Comparison of ENCODE assay signal across 1 cellular context in the genomic region with DNA sequence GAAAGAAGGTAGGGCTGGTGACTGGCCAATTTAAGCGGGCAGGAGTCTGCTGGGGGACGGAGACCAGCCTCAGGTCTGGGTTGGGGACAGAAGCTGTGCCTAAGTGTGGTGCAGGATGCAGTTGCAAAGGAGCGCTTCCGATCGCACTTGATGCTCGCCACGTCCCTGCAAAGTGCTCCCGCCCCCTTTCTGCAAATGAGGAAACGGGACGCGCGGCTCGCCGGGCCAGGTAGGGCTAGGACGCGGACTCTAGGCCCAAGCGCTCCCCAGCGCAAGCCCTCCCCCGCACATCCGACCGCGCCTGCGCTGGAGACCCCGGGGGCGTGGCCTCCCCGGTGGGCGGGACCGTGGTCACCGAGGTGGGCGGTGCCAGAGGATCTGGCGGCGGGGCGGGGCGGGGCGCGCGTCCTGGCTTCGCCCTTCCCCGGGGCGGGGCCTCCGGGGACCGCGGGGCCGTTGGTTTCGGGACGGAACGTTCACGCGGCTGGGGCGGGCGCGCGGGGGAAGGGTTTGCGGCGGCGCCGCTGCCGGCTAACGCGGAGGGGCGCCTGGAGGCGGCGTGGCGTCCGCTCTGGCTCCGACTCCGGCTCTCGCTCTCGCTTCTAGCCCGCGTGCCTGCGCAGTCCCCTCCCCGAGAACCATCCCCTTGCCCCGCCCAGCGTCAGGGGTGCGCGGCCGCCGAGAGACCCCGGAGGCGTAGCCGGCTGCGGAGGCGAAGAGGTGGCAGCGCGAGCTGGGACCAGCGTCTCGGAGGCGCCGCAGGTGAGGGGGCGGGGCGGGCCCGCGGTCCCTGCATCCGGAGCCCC.
TF ChIP-seq lines count a peak whose summit lies in the region.

A gene (plus strand): TSS at position 513 of the 806 bp plus-strand sequence. CDS start 12,446 bp downstream, outside the sequence.

TF ChIP-seq in HepG2, 621 proteins besides CTCF, POLR2A, EP300 and RAD21 (continued from another document and continues in another):
- TF ChIP-seq, protein P1, sequence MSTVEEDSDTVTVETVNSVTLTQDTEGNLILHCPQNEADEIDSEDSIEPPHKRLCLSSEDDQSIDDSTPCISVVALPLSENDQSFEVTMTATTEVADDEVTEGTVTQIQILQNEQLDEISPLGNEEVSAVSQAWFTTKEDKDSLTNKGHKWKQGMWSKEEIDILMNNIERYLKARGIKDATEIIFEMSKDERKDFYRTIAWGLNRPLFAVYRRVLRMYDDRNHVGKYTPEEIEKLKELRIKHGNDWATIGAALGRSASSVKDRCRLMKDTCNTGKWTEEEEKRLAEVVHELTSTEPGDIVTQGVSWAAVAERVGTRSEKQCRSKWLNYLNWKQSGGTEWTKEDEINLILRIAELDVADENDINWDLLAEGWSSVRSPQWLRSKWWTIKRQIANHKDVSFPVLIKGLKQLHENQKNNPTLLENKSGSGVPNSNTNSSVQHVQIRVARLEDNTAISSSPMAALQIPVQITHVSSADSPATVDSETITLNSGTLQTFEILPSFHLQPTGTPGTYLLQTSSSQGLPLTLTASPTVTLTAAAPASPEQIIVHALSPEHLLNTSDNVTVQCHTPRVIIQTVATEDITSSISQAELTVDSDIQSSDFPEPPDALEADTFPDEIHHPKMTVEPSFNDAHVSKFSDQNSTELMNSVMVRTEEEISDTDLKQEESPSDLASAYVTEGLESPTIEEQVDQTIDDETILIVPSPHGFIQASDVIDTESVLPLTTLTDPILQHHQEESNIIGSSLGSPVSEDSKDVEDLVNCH (CRISPR knock-in tag; IDR thresholded peaks at IDR 0.05), result no peak
- TF ChIP-seq, protein P2, sequence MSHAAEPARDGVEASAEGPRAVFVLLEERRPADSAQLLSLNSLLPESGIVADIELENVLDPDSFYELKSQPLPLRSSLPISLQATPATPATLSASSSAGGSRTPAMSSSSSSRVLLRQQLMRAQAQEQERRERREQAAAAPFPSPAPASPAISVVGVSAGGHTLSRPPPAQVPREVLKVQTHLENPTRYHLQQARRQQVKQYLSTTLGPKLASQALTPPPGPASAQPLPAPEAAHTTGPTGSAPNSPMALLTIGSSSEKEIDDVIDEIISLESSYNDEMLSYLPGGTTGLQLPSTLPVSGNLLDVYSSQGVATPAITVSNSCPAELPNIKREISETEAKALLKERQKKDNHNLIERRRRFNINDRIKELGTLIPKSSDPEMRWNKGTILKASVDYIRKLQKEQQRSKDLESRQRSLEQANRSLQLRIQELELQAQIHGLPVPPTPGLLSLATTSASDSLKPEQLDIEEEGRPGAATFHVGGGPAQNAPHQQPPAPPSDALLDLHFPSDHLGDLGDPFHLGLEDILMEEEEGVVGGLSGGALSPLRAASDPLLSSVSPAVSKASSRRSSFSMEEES (CRISPR knock-in tag; IDR thresholded peaks at IDR 0.05), result no peak
- TF ChIP-seq ARNTL (CRISPR knock-in tag; IDR thresholded peaks at IDR 0.05) (no peak), ZNF761 (CRISPR knock-in tag; conservative IDR thresholded peaks at IDR 0.05) (0 out of 2 replicates have a peak, but pooled peaks have one; percentile 30), ZNF879 (CRISPR knock-in tag; IDR thresholded peaks at IDR 0.05) (no peak), ZSCAN12 (CRISPR knock-in tag; IDR thresholded peaks at IDR 0.05) (peak; percentile 48; the same call in 1 of the 2 replicates), ZNF605 (CRISPR knock-in tag; IDR thresholded peaks at IDR 0.05) (no peak), ZNF282 (IDR thresholded peaks at IDR 0.05; ENCODE audit: partially characterized antibody) (no peak), BRCA1 (CRISPR knock-in tag; IDR thresholded peaks at IDR 0.05) (peak; percentile 27; the same call in 1 of the 2 replicates), NAIF1 (CRISPR knock-in tag; IDR thresholded peaks at IDR 0.05; ENCODE audit: borderline replicate concordance) (no peak), SCMH1 (CRISPR knock-in tag; IDR thresholded peaks at IDR 0.05; ENCODE audit: borderline replicate concordance) (no peak), ZSCAN21 (CRISPR knock-in tag; IDR thresholded peaks at IDR 0.05; ENCODE audit: borderline replicate concordance) (0 out of 2 replicates have a peak, but pooled peaks have one; percentile 65), FOXA3 (CRISPR knock-in tag; IDR thresholded peaks at IDR 0.05) (no peak; the same call in none of the 2 replicates), ZNF317 (CRISPR knock-in tag; IDR thresholded peaks at IDR 0.05) (peak; percentile 37; the same call in 1 of the 2 replicates), NFYB (CRISPR knock-in tag; IDR thresholded peaks at IDR 0.05) (no peak), SP5 (CRISPR knock-in tag; IDR thresholded peaks at IDR 0.05; ENCODE audit: borderline replicate concordance, low read depth) (peak; percentile 59), HIVEP1 (CRISPR knock-in tag; IDR thresholded peaks at IDR 0.05) (no peak), ZNF10 (CRISPR knock-in tag; IDR thresholded peaks at IDR 0.05; ENCODE audit: borderline replicate concordance, low read depth) (no peak), ZNF589 (CRISPR knock-in tag; conservative IDR thresholded peaks at IDR 0.05) (peak; percentile 82; the same call in 1 of the 2 replicates)
- TF ChIP-seq, protein P3, sequence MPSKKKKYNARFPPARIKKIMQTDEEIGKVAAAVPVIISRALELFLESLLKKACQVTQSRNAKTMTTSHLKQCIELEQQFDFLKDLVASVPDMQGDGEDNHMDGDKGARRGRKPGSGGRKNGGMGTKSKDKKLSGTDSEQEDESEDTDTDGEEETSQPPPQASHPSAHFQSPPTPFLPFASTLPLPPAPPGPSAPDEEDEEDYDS (CRISPR knock-in tag; IDR thresholded peaks at IDR 0.05), result peak; percentile 68; the same call in 1 of the 2 replicates
- TF ChIP-seq, protein P4, sequence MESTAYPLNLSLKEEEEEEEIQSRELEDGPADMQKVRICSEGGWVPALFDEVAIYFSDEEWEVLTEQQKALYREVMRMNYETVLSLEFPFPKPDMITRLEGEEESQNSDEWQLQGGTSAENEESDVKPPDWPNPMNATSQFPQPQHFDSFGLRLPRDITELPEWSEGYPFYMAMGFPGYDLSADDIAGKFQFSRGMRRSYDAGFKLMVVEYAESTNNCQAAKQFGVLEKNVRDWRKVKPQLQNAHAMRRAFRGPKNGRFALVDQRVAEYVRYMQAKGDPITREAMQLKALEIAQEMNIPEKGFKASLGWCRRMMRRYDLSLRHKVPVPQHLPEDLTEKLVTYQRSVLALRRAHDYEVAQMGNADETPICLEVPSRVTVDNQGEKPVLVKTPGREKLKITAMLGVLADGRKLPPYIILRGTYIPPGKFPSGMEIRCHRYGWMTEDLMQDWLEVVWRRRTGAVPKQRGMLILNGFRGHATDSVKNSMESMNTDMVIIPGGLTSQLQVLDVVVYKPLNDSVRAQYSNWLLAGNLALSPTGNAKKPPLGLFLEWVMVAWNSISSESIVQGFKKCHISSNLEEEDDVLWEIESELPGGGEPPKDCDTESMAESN (CRISPR knock-in tag; conservative IDR thresholded peaks at IDR 0.05), result peak; percentile 76
- TF ChIP-seq, protein P5, sequence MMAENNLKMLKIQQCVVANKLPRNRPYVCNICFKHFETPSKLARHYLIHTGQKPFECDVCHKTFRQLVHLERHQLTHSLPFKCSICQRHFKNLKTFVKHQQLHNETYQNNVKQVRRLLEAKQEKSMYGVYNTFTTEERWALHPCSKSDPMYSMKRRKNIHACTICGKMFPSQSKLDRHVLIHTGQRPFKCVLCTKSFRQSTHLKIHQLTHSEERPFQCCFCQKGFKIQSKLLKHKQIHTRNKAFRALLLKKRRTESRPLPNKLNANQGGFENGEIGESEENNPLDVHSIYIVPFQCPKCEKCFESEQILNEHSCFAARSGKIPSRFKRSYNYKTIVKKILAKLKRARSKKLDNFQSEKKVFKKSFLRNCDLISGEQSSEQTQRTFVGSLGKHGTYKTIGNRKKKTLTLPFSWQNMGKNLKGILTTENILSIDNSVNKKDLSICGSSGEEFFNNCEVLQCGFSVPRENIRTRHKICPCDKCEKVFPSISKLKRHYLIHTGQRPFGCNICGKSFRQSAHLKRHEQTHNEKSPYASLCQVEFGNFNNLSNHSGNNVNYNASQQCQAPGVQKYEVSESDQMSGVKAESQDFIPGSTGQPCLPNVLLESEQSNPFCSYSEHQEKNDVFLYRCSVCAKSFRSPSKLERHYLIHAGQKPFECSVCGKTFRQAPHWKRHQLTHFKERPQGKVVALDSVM (CRISPR knock-in tag; IDR thresholded peaks at IDR 0.05), result peak; percentile 40; the same call in 1 of the 2 replicates
- TF ChIP-seq, protein P6, sequence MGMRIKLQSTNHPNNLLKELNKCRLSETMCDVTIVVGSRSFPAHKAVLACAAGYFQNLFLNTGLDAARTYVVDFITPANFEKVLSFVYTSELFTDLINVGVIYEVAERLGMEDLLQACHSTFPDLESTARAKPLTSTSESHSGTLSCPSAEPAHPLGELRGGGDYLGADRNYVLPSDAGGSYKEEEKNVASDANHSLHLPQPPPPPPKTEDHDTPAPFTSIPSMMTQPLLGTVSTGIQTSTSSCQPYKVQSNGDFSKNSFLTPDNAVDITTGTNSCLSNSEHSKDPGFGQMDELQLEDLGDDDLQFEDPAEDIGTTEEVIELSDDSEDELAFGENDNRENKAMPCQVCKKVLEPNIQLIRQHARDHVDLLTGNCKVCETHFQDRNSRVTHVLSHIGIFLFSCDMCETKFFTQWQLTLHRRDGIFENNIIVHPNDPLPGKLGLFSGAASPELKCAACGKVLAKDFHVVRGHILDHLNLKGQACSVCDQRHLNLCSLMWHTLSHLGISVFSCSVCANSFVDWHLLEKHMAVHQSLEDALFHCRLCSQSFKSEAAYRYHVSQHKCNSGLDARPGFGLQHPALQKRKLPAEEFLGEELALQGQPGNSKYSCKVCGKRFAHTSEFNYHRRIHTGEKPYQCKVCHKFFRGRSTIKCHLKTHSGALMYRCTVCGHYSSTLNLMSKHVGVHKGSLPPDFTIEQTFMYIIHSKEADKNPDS (CRISPR knock-in tag; IDR thresholded peaks at IDR 0.05), result no peak; the same call in 1 of the 2 replicates
- TF ChIP-seq, protein P7, sequence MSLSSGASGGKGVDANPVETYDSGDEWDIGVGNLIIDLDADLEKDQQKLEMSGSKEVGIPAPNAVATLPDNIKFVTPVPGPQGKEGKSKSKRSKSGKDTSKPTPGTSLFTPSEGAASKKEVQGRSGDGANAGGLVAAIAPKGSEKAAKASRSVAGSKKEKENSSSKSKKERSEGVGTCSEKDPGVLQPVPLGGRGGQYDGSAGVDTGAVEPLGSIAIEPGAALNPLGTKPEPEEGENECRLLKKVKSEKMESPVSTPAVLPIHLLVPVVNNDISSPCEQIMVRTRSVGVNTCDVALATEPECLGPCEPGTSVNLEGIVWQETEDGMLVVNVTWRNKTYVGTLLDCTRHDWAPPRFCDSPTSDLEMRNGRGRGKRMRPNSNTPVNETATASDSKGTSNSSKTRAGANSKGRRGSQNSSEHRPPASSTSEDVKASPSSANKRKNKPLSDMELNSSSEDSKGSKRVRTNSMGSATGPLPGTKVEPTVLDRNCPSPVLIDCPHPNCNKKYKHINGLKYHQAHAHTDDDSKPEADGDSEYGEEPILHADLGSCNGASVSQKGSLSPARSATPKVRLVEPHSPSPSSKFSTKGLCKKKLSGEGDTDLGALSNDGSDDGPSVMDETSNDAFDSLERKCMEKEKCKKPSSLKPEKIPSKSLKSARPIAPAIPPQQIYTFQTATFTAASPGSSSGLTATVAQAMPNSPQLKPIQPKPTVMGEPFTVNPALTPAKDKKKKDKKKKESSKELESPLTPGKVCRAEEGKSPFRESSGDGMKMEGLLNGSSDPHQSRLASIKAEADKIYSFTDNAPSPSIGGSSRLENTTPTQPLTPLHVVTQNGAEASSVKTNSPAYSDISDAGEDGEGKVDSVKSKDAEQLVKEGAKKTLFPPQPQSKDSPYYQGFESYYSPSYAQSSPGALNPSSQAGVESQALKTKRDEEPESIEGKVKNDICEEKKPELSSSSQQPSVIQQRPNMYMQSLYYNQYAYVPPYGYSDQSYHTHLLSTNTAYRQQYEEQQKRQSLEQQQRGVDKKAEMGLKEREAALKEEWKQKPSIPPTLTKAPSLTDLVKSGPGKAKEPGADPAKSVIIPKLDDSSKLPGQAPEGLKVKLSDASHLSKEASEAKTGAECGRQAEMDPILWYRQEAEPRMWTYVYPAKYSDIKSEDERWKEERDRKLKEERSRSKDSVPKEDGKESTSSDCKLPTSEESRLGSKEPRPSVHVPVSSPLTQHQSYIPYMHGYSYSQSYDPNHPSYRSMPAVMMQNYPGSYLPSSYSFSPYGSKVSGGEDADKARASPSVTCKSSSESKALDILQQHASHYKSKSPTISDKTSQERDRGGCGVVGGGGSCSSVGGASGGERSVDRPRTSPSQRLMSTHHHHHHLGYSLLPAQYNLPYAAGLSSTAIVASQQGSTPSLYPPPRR (CRISPR knock-in tag; IDR thresholded peaks at IDR 0.05; ENCODE audit: borderline replicate concordance), result no peak
- TF ChIP-seq, protein P8, sequence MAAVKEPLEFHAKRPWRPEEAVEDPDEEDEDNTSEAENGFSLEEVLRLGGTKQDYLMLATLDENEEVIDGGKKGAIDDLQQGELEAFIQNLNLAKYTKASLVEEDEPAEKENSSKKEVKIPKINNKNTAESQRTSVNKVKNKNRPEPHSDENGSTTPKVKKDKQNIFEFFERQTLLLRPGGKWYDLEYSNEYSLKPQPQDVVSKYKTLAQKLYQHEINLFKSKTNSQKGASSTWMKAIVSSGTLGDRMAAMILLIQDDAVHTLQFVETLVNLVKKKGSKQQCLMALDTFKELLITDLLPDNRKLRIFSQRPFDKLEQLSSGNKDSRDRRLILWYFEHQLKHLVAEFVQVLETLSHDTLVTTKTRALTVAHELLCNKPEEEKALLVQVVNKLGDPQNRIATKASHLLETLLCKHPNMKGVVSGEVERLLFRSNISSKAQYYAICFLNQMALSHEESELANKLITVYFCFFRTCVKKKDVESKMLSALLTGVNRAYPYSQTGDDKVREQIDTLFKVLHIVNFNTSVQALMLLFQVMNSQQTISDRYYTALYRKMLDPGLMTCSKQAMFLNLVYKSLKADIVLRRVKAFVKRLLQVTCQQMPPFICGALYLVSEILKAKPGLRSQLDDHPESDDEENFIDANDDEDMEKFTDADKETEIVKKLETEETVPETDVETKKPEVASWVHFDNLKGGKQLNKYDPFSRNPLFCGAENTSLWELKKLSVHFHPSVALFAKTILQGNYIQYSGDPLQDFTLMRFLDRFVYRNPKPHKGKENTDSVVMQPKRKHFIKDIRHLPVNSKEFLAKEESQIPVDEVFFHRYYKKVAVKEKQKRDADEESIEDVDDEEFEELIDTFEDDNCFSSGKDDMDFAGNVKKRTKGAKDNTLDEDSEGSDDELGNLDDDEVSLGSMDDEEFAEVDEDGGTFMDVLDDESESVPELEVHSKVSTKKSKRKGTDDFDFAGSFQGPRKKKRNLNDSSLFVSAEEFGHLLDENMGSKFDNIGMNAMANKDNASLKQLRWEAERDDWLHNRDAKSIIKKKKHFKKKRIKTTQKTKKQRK (IDR thresholded peaks at IDR 0.05; ENCODE audit: low read length), result no peak
- TF ChIP-seq, protein P9, sequence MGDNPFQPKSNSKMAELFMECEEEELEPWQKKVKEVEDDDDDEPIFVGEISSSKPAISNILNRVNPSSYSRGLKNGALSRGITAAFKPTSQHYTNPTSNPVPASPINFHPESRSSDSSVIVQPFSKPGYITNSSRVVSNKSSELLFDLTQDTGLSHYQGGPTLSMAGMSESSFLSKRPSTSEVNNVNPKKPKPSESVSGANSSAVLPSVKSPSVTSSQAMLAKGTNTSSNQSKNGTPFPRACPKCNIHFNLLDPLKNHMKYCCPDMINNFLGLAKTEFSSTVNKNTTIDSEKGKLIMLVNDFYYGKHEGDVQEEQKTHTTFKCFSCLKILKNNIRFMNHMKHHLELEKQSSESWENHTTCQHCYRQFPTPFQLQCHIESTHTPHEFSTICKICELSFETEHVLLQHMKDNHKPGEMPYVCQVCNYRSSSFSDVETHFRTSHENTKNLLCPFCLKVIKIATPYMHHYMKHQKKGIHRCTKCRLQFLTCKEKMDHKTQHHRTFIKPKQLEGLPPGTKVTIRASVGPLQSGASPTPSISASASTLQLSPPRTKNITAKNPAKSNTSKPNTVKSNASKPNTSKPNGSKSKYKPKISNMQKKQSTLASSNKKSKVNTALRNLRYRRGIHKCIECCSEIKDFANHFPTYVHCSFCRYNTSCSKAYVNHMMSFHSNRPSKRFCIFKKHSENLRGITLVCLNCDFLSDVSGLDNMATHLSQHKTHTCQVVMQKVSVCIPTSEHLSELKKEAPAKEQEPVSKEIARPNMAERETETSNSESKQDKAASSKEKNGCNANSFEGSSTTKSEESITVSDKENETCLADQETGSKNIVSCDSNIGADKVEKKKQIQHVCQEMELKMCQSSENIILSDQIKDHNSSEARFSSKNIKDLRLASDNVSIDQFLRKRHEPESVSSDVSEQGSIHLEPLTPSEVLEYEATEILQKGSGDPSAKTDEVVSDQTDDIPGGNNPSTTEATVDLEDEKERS (CRISPR knock-in tag; IDR thresholded peaks at IDR 0.05), result no peak
